Comparison of ENCODE assay signal across 14 cellular contexts in genomic region chr3:176767385-176767784, GRCh38.
DNase-seq lines count a peak whose midpoint lies in the region; ATAC-seq and TF ChIP-seq lines count a peak whose summit lies in the region.
"Had no signal": no experiment of that assay in that cellular context is flagged by ENCODE, and none has a peak within 500 bp of the region (broad histone marks: within the 10 kb centered on the region; RNA-seq: fewer than 3 reads in every experiment).

No MANE protein-coding gene starts in this region.

- no peaks in the 10 kb centered on the region for H3K27me3 Mint-ChIP-seq in T-helper 17 cell
- H3K27me3 Mint-ChIP-seq: activated B cell treated with CpG ODN at 0.5 μM for 24 hours had no signal

- peak; percentile 28 for ATAC-seq in upper lobe of right lung
- no peak for ATAC-seq in T-helper 17 cell
- ATAC-seq: Panc1 had no signal

- TF ChIP-seq CTCF in fibroblast of pulmonary artery (IDR thresholded peaks at IDR 0.05; ENCODE audit: low read length, missing control alignments) = no peak
- TF ChIP-seq CTCF in upper lobe of right lung (IDR thresholded peaks at IDR 0.05) = no peak
- no peak for TF ChIP-seq CTCF in coronary artery (IDR thresholded peaks at IDR 0.05)
- no peak for TF ChIP-seq CTCF in esophagus squamous epithelium (IDR thresholded peaks at IDR 0.05)

- H3K36me3 ChIP-seq in upper lobe of right lung (no peaks in the 10 kb centered on the region), esophagus squamous epithelium (no peaks in the 10 kb centered on the region)
- H3K36me3 ChIP-seq: colonic mucosa had no signal

- no peaks in the 10 kb centered on the region for H3K27me3 ChIP-seq in upper lobe of right lung
- H3K27me3 ChIP-seq in esophagus squamous epithelium = no peaks in the 10 kb centered on the region
- H3K27me3 ChIP-seq: colonic mucosa had no signal

- H3K4me3 ChIP-seq in fibroblast of pulmonary artery (replicated peaks; ENCODE audit: low read depth, low read length) = no peak overlapping the region
- no peak overlapping the region for H3K4me3 ChIP-seq in upper lobe of right lung
- H3K4me3 ChIP-seq in coronary artery = no peak overlapping the region
- no peak overlapping the region for H3K4me3 ChIP-seq in esophagus squamous epithelium
- H3K4me3 ChIP-seq: colonic mucosa had no signal

- no peaks in the 10 kb centered on the region for H3K9me3 ChIP-seq in upper lobe of right lung
- no peaks in the 10 kb centered on the region for H3K9me3 ChIP-seq in T-helper 17 cell (ENCODE audit: control insufficient read depth, low read length, poor library complexity, severe bottlenecking)
- H3K9me3 ChIP-seq in esophagus squamous epithelium = no peaks in the 10 kb centered on the region
- H3K9me3 ChIP-seq: colonic mucosa had no signal

- H3K4me1 ChIP-seq in upper lobe of right lung = no peaks in the 10 kb centered on the region
- H3K4me1 ChIP-seq in esophagus squamous epithelium = no peaks in the 10 kb centered on the region
- H3K4me1 ChIP-seq: colonic mucosa had no signal

- no peaks in the 10 kb centered on the region for H3K4me1 Mint-ChIP-seq in T-helper 17 cell
- H3K4me1 Mint-ChIP-seq: activated B cell treated with CpG ODN at 0.5 μM for 24 hours had no signal

- DNase-seq in H4 (ENCODE audit: low spot score) (peak; percentile 98), RPMI7951 (ENCODE audit: low read depth) (peak; percentile 1), fibroblast of pulmonary artery (ENCODE audit: low read depth) (peak; percentile 60), upper lobe of right lung (no peak), T-helper 17 cell (no peak), activated gamma-delta T cell treated with Interleukin-2 at 50 U/mL for 16 hours (no peak), coronary artery (ENCODE audit: low spot score) (no peak), esophagus squamous epithelium (lab: John Stamatoyannopoulos, UW) (no peak)
- DNase-seq: activated B cell treated with CpG ODN at 0.5 μM for 24 hours; colonic mucosa; NCI-H2107; stimulated activated naive CD4-positive, alpha-beta T cell had no signal

- H3K27ac ChIP-seq in upper lobe of right lung (no peak overlapping the region), coronary artery (no peak overlapping the region), esophagus squamous epithelium (no peak overlapping the region)
- H3K27ac ChIP-seq: colonic mucosa had no signal

- 36% methylated on average over 2 of the region's 2 CpGs for WGBS in esophagus squamous epithelium, 2 donors

- H3K36me3 Mint-ChIP-seq in T-helper 17 cell (ENCODE audit: low read depth) = no peaks in the 10 kb centered on the region

- TF ChIP-seq POLR2A in esophagus squamous epithelium (IDR thresholded peaks at IDR 0.05) = no peak

- intact Hi-C loops in upper lobe of right lung (cut with DNase I) = no loop called here
- intact Hi-C loops in esophagus squamous epithelium (cut with DNase I) = no loop called here

- H3K4me3 Mint-ChIP-seq in T-helper 17 cell = no peak overlapping the region
- H3K4me3 Mint-ChIP-seq: activated B cell treated with CpG ODN at 0.5 μM for 24 hours; activated T-helper 1 cell treated with anti-CD3 and anti-CD28 coated beads, Interleukin-12 subunit alpha, Interleukin-12 subunit beta, Interleukin-2, Interleukin-4 antibody, amounts not matched to agents 30 ng/mL and 10 ng/mL and 1 ng/mL, durations not matched to agents 14 hours and 24 hours and 36 hours had no signal

- H3K27ac Mint-ChIP-seq in T-helper 17 cell = no peak overlapping the region
- H3K27ac Mint-ChIP-seq: activated B cell treated with CpG ODN at 0.5 μM for 24 hours; activated T-helper 1 cell treated with anti-CD3 and anti-CD28 coated beads, Interleukin-12 subunit alpha, Interleukin-12 subunit beta, Interleukin-2, Interleukin-4 antibody, amounts not matched to agents 30 ng/mL and 10 ng/mL and 1 ng/mL, durations not matched to agents 14 hours and 24 hours and 36 hours had no signal

Comparison
In these comparisons a context has a peak if more than half of its experiments do, and no peak if none do; other contexts are left out.
1. DNase-seq: peak in H4 (single experiment), RPMI7951 (single experiment) and fibroblast of pulmonary artery (single experiment); none in upper lobe of right lung (single experiment), T-helper 17 cell (0 of 3), activated gamma-delta T cell treated with Interleukin-2 at 50 U/mL for 16 hours (single experiment), coronary artery (single experiment) and esophagus squamous epithelium (single experiment).